1 cellular context compared by ENCODE assay signal in genomic region chr2:15560988-15561573, GRCh38.
TF ChIP-seq lines count a peak whose summit lies in the region.

TSS of gene NBAS (minus strand) at chr2:15561334. CDS start at chr2:15561304, 30 bp downstream.

TF ChIP-seq in HepG2, 621 proteins besides CTCF, POLR2A, EP300 and RAD21 (continued from another document and continues in another):
- no peak for TF ChIP-seq ARID3A (IDR thresholded peaks at IDR 0.05; ENCODE audit: low read depth, low read length)
- peak; percentile 77; the same call in 1 of the 2 replicates for TF ChIP-seq ZNF839 (CRISPR knock-in tag; IDR thresholded peaks at IDR 0.05; ENCODE audit: borderline replicate concordance)
- TF ChIP-seq ZNF780A (CRISPR knock-in tag; IDR thresholded peaks at IDR 0.05), result no peak
- 0 out of 2 replicates have a peak, but pooled peaks have one; percentile 24 for TF ChIP-seq ETV6 (CRISPR knock-in tag; conservative IDR thresholded peaks at IDR 0.05)
- TF ChIP-seq CAMTA2 (CRISPR knock-in tag; IDR thresholded peaks at IDR 0.05; ENCODE audit: borderline replicate concordance), result no peak
- TF ChIP-seq KAT2B (IDR thresholded peaks at IDR 0.05; ENCODE audit: borderline replicate concordance, low read depth, low read length), result no peak
- TF ChIP-seq MAF1 (CRISPR knock-in tag; IDR thresholded peaks at IDR 0.05; ENCODE audit: borderline replicate concordance), result no peak
- no peak for TF ChIP-seq ZNF772 (CRISPR knock-in tag; IDR thresholded peaks at IDR 0.05)
- 0 out of 2 replicates have a peak, but pooled peaks have one; percentile 69 for TF ChIP-seq ZNF276 (CRISPR knock-in tag; IDR thresholded peaks at IDR 0.05; ENCODE audit: low read depth)
- no peak for TF ChIP-seq JUNB (CRISPR knock-in tag; IDR thresholded peaks at IDR 0.05; ENCODE audit: borderline replicate concordance)
- peak; percentile 74; the same call in 1 of the 2 replicates for TF ChIP-seq ARHGAP35 (CRISPR knock-in tag; IDR thresholded peaks at IDR 0.05; ENCODE audit: borderline replicate concordance)
- no peak for TF ChIP-seq PTBP1 (IDR thresholded peaks at IDR 0.05; ENCODE audit: low read depth, low read length, poor library complexity, severe bottlenecking)
- TF ChIP-seq DNMT1 (CRISPR knock-in tag; IDR thresholded peaks at IDR 0.05), result no peak
- no peak for TF ChIP-seq SALL2 (CRISPR knock-in tag; IDR thresholded peaks at IDR 0.05)
- no peak for TF ChIP-seq ZNF280D (CRISPR knock-in tag; IDR thresholded peaks at IDR 0.05)
- no peak for TF ChIP-seq ELK4 (CRISPR knock-in tag; IDR thresholded peaks at IDR 0.05; ENCODE audit: borderline replicate concordance)
- TF ChIP-seq DDIT3 (CRISPR knock-in tag; IDR thresholded peaks at IDR 0.05), result no peak
- TF ChIP-seq ZNF414 (CRISPR knock-in tag; IDR thresholded peaks at IDR 0.05), result peak; percentile 95; the same call in 1 of the 2 replicates
- TF ChIP-seq ZNF451 (CRISPR knock-in tag; IDR thresholded peaks at IDR 0.05), result no peak
- TF ChIP-seq ZHX1 (CRISPR knock-in tag; IDR thresholded peaks at IDR 0.05; ENCODE audit: low read depth), result peak; percentile 66; the same call in 1 of the 2 replicates
- no peak for TF ChIP-seq ZSCAN22 (CRISPR knock-in tag; IDR thresholded peaks at IDR 0.05)
- TF ChIP-seq ETS1 (CRISPR knock-in tag; IDR thresholded peaks at IDR 0.05), result no peak
- no peak for TF ChIP-seq ZXDC (CRISPR knock-in tag; IDR thresholded peaks at IDR 0.05)
- TF ChIP-seq ZSCAN5A (CRISPR knock-in tag; IDR thresholded peaks at IDR 0.05; ENCODE audit: borderline replicate concordance), result peak; percentile 38; the same call in 1 of the 2 replicates
- TF ChIP-seq SRF (IDR thresholded peaks at IDR 0.05; ENCODE audit: low read depth, low read length), result no peak
- no peak for TF ChIP-seq HDAC6 (IDR thresholded peaks at IDR 0.05; ENCODE audit: low read depth, low read length)
- no peak for TF ChIP-seq THYN1 (CRISPR knock-in tag; IDR thresholded peaks at IDR 0.05; ENCODE audit: borderline replicate concordance, low read depth)
- TF ChIP-seq ZNF773 (CRISPR knock-in tag; IDR thresholded peaks at IDR 0.05; ENCODE audit: borderline replicate concordance), result no peak
- peak; percentile 67; the same call in 1 of the 2 replicates for TF ChIP-seq ZNF713 (CRISPR knock-in tag; IDR thresholded peaks at IDR 0.05)
- no peak for TF ChIP-seq ZNF775 (CRISPR knock-in tag; IDR thresholded peaks at IDR 0.05; ENCODE audit: borderline replicate concordance)
- no peak for TF ChIP-seq ZNF749 (CRISPR knock-in tag; IDR thresholded peaks at IDR 0.05; ENCODE audit: borderline replicate concordance)
- peak; percentile 73 for TF ChIP-seq REPIN1 (CRISPR knock-in tag; IDR thresholded peaks at IDR 0.05; ENCODE audit: borderline replicate concordance, low read depth)
- peak; percentile 90; the same call in 1 of the 2 replicates for TF ChIP-seq ZNF230 (CRISPR knock-in tag; IDR thresholded peaks at IDR 0.05)
- TF ChIP-seq KDM3A (CRISPR knock-in tag; IDR thresholded peaks at IDR 0.05; ENCODE audit: low read depth), result peak; percentile 41
- TF ChIP-seq POGK (CRISPR knock-in tag; conservative IDR thresholded peaks at IDR 0.05), result peak; percentile 30; the same call in 1 of the 2 replicates
- TF ChIP-seq ZNF556 (CRISPR knock-in tag; IDR thresholded peaks at IDR 0.05; ENCODE audit: borderline replicate concordance), result peak; percentile 97
- peak; percentile 78 for TF ChIP-seq ELF1 (CRISPR knock-in tag; IDR thresholded peaks at IDR 0.05)
- no peak for TF ChIP-seq NONO (IDR thresholded peaks at IDR 0.05)
- TF ChIP-seq NONO (CRISPR knock-in tag; conservative IDR thresholded peaks at IDR 0.05), result peak; percentile 85
